ENCODE assay signal across 15 cellular contexts in the genomic region with DNA sequence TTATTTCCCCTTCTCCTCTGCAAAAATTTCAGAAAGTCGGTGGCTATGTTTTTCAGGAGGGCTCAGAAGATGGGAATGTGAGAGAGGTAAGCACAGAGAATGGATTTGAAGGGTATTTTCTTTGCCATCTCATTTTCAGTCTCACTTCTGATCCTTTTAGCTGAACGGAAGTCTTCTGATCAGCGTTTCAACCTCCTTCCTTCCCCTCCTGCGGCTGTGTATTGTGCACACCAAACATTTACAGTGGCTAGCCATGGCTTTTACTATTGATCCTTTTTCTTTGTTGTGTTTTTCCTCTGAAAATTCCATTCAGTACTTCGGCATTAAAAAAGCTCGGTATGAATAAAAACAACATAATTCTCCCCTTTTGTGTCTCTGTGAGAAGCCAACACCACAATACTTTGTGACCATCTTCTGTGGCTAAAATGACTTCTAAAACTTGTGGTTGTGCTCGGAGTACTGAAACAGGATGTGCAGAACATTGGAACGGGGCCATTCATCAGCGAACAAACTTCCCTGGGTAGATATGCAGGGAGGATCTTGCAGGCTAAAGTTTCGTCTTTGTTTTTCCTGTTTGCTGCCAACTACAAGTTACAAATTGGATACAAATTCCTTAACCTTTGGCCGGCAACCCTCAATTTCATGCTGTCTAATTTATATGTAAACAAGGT.
DNase-seq lines count a peak whose midpoint lies in the region; ATAC-seq and TF ChIP-seq lines count a peak whose summit lies in the region.
"Had no signal": no experiment of that assay in that cellular context is flagged by ENCODE, and none has a peak within 500 bp of the region (broad histone marks: within the 10 kb centered on the region; RNA-seq: fewer than 3 reads in every experiment).

No MANE protein-coding gene starts in this region.

- H3K9me3 ChIP-seq in A673 (ENCODE audit: low read depth, low read length, poor library complexity, severe bottlenecking) = peaks cover 5% of the 10 kb centered on the region
- peaks cover 11% of the 10 kb centered on the region for H3K9me3 ChIP-seq in adipocyte (ENCODE audit: control insufficient read depth, low read length)
- H3K9me3 ChIP-seq in right lobe of liver = no peaks in the 10 kb centered on the region

- H3K27me3 ChIP-seq in A673 (replicated peaks; ENCODE audit: insufficient read depth, low read depth, low read length, poor library complexity) = no peaks in the 10 kb centered on the region
- no peaks in the 10 kb centered on the region for H3K27me3 ChIP-seq in adipocyte (replicated peaks; ENCODE audit: control insufficient read depth, insufficient read depth, low read length)
- H3K27me3 ChIP-seq in right lobe of liver = no peaks in the 10 kb centered on the region

- intact Hi-C loops in A673 (cut with micrococcal nuclease; ENCODE audit: unreplicated experiment) (no loop called here), right lobe of liver (cut with DNase I) (no loop called here)

- BruUV-seq in A673 (replicated peaks; lab: Mats Ljungman, UMichigan) = no TSS peak

- H3K4me3 ChIP-seq in A673 (ENCODE audit: low read depth, low read length, poor library complexity, severe bottlenecking) = peak overlapping the region; percentile 22
- no peak overlapping the region for H3K4me3 ChIP-seq in adipocyte (ENCODE audit: low read length)
- H3K4me3 ChIP-seq in right lobe of liver = no peak overlapping the region
- H3K4me3 ChIP-seq: PC-9, smooth muscle cell had no signal

- 29% methylated on average over 11 of the region's 11 CpGs for WGBS in right lobe of liver (ENCODE audit: insufficient coverage, low coverage, low lambda C conversion rate, missing lambda C conversion rate)

- no peak for TF ChIP-seq POLR2A in right lobe of liver (IDR thresholded peaks at IDR 0.05)

- CTCF ChIA-PET in A673 (lab: Charles Lee) = no interaction called here

- peak; percentile 64 for DNase-seq in A673 (ENCODE audit: low spot score)
- DNase-seq in adipocyte (ENCODE audit: low read depth) = peak; percentile 58
- no peak for DNase-seq in right lobe of liver
- no peak for DNase-seq in effector CD4-positive, alpha-beta T cell
- no peak for DNase-seq in activated CD8-positive, alpha-beta memory T cell treated with anti-CD3 and anti-CD28 coated beads for 24 hours
- DNase-seq: activated B cell treated with CpG ODN at 0.5 μM for 24 hours, amniotic stem cell, NCI-H1694, occipital lobe, PC-9 had no signal

- peaks cover 8% of the 10 kb centered on the region for H3K4me1 ChIP-seq in A673 (ENCODE audit: insufficient read depth, low read length, poor library complexity, severe bottlenecking)
- no peaks in the 10 kb centered on the region for H3K4me1 ChIP-seq in adipocyte (ENCODE audit: control insufficient read depth, insufficient read depth, low read length)
- no peaks in the 10 kb centered on the region for H3K4me1 ChIP-seq in right lobe of liver

- H3K36me3 ChIP-seq in A673 (ENCODE audit: insufficient read depth, low read length, poor library complexity, severe bottlenecking) (no peaks in the 10 kb centered on the region), adipocyte (ENCODE audit: control insufficient read depth, insufficient read depth, low read length, severe bottlenecking) (no peaks in the 10 kb centered on the region), right lobe of liver (no peaks in the 10 kb centered on the region)

- ATAC-seq in GM19438 (IDR thresholded peaks at IDR 0.05; ENCODE audit: low read depth, unreplicated experiment) = peak; percentile 70
- peak; percentile 56 to 77 (median 63) for ATAC-seq in right lobe of liver
- ATAC-seq in GM21529 (IDR thresholded peaks at IDR 0.05; ENCODE audit: unreplicated experiment) = no peak
- no peak for ATAC-seq in GM21723 (IDR thresholded peaks at IDR 0.05; ENCODE audit: unreplicated experiment)

- POLR2A ChIA-PET in A673 (lab: Charles Lee; ENCODE audit: low non-redundant PET) = no interaction called here

- H3K27ac ChIP-seq in A673 (ENCODE audit: low read depth, low read length, poor library complexity, severe bottlenecking) = peak overlapping the region; percentile 63
- no peak overlapping the region for H3K27ac ChIP-seq in right lobe of liver
- H3K27ac ChIP-seq: KMS-11, PC-9 had no signal

- TF ChIP-seq CTCF in A673 (conservative IDR thresholded peaks at IDR 0.05; ENCODE audit: low read depth, low read length) (no peak), right lobe of liver (IDR thresholded peaks at IDR 0.05) (no peak)

- H3K9ac ChIP-seq in adipocyte (ENCODE audit: low read length) = no peak overlapping the region
- H3K9ac ChIP-seq: KMS-11 had no signal

Comparison
In these comparisons a context has a peak if more than half of its experiments do, and no peak if none do; other contexts are left out.
1. DNase-seq: peak in A673 (single experiment) and adipocyte (single experiment); none in right lobe of liver (0 of 3), effector CD4-positive, alpha-beta T cell (single experiment) and activated CD8-positive, alpha-beta memory T cell treated with anti-CD3 and anti-CD28 coated beads for 24 hours (single experiment).
2. ATAC-seq: peak in GM19438 (single experiment) and right lobe of liver (4 of 4); none in GM21529 (single experiment) and GM21723 (single experiment).